ENCODE assay signal across 7 cellular contexts in genomic region chr2:152497481-152498052, GRCh38.
DNase-seq lines count a peak whose midpoint lies in the region; ATAC-seq and TF ChIP-seq lines count a peak whose summit lies in the region.

No MANE protein-coding gene starts in this region.

- H3K9me3 ChIP-seq in testis = no peaks in the 10 kb centered on the region

- H3K4me3 ChIP-seq in testis = no peak overlapping the region

- H3K36me3 ChIP-seq in testis (ENCODE audit: low read depth, missing control alignments) = no peaks in the 10 kb centered on the region

- peaks cover 24% of the 10 kb centered on the region for H3K4me1 ChIP-seq in testis

- H3K27me3 ChIP-seq in testis = no peaks in the 10 kb centered on the region

- ATAC-seq in GM21515 (IDR thresholded peaks at IDR 0.05; ENCODE audit: unreplicated experiment) = peak; percentile 62
- ATAC-seq in esophagus mucosa = no peak

- no peak for TF ChIP-seq CTCF in testis (IDR thresholded peaks at IDR 0.05)

- intact Hi-C loops in testis (cut with DNase I; ENCODE audit: low total_unique reads) = no loop called here

- H3K27ac ChIP-seq in cingulate gyrus (ENCODE audit: low read depth, low read length) (peak overlapping the region; percentile 88), testis (no peak overlapping the region)

- 62 to 72% methylated on average over 3 of the region's 3 CpGs for WGBS in testis, 2 donors

- no peak for TF ChIP-seq POLR2A in testis (IDR thresholded peaks at IDR 0.05)

- peak; percentile 61 for DNase-seq in HK-2 (ENCODE audit: unreplicated experiment)
- DNase-seq in testis = peak; percentile 48
- DNase-seq in activated effector memory CD4-positive, alpha-beta T cell treated with anti-CD3 and anti-CD28 coated beads, Interleukin-2, amount 50 U/mL, for 16 hours = no peak
- DNase-seq in activated CD4-positive, CD25-positive, alpha-beta regulatory T cell treated with anti-CD3 and anti-CD28 coated beads, Interleukin-2, amount 50 U/mL, for 72 hours = no peak

Comparison
In these comparisons a context has a peak if more than half of its experiments do, and no peak if none do; other contexts are left out.
1. DNase-seq: peak in HK-2 (single experiment) and testis (single experiment); none in activated effector memory CD4-positive, alpha-beta T cell treated with anti-CD3 and anti-CD28 coated beads, Interleukin-2, amount 50 U/mL, for 16 hours (single experiment) and activated CD4-positive, CD25-positive, alpha-beta regulatory T cell treated with anti-CD3 and anti-CD28 coated beads, Interleukin-2, amount 50 U/mL, for 72 hours (single experiment).